23 cellular contexts compared by ENCODE assay signal in the genomic region with DNA sequence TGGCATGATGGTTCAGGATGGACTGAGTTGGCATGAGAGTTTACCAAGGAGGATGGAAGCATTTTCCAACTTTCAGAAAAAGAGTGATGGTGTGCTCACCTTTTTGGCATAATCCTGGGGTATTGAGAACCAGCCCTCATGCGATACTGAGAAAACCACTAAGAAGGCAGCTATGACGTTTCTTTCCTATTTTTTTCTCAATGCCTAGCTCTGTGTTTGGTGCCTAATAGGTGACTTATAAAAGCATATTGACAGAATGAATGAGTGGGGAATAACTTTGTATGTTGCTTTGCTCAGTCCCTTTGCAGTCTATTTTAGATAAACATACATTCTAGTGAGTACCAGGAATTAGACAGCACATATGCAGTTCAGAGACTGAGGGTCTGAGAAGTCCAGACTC.
A peak's percentile ranks its signal among the peaks of the same experiment; 100 is the strongest.
DNase-seq lines count a peak whose midpoint lies in the region; ATAC-seq and TF ChIP-seq lines count a peak whose summit lies in the region.
"Had no signal": no experiment of that assay in that cellular context is flagged by ENCODE, and none has a peak within 500 bp of the region (broad histone marks: within the 10 kb centered on the region; RNA-seq: fewer than 3 reads in every experiment).

No MANE protein-coding gene starts in this region.

- H3K36me3 Mint-ChIP-seq in endodermal cell (ENCODE audit: low read depth) (peaks cover 10% of the 10 kb centered on the region), progenitor cell of endocrine pancreas (ENCODE audit: insufficient read depth) (no peaks in the 10 kb centered on the region)
- H3K36me3 Mint-ChIP-seq in naive thymus-derived CD4-positive, alpha-beta T cell, result no peaks in the 10 kb centered on the region
- H3K36me3 Mint-ChIP-seq: T-cell had no signal

- H3K27me3 ChIP-seq in endodermal cell (ENCODE audit: control insufficient read depth, insufficient read depth, low read length, poor library complexity, severe bottlenecking), result no peaks in the 10 kb centered on the region
- H3K27me3 ChIP-seq in naive thymus-derived CD4-positive, alpha-beta T cell (ENCODE audit: control insufficient read depth in 2 of 2, insufficient read depth in 2 of 2, low read length in 2 of 2), result no peaks in the 10 kb centered on the region

- POLR2A ChIA-PET in naive thymus-derived CD4-positive, alpha-beta T cell (lab: Charles Lee), result no interaction called here

- H3K9me3 ChIP-seq in endodermal cell (ENCODE audit: control insufficient read depth, low read length), result peaks cover 16% of the 10 kb centered on the region
- H3K9me3 ChIP-seq in naive thymus-derived CD4-positive, alpha-beta T cell (ENCODE audit: control insufficient read depth in 2 of 3, low read length in 3 of 3), result no peaks in the 10 kb centered on the region

- H3K9ac ChIP-seq in endodermal cell (ENCODE audit: extremely low read depth, low read length, poor library complexity, severe bottlenecking), result no peak overlapping the region

- H3K4me3 Mint-ChIP-seq in endodermal cell (no peak overlapping the region), progenitor cell of endocrine pancreas (ENCODE audit: low read depth) (no peak overlapping the region)
- no peak overlapping the region for H3K4me3 Mint-ChIP-seq in naive thymus-derived CD4-positive, alpha-beta T cell
- H3K4me3 Mint-ChIP-seq: T-cell had no signal

- H3K27me3 Mint-ChIP-seq in endodermal cell (ENCODE audit: insufficient read depth), result no peaks in the 10 kb centered on the region
- H3K27me3 Mint-ChIP-seq in progenitor cell of endocrine pancreas, result no peaks in the 10 kb centered on the region
- H3K27me3 Mint-ChIP-seq in naive thymus-derived CD4-positive, alpha-beta T cell, result no peaks in the 10 kb centered on the region
- H3K27me3 Mint-ChIP-seq: T-cell had no signal

- no peaks in the 10 kb centered on the region for H3K4me1 ChIP-seq in endodermal cell (ENCODE audit: control insufficient read depth, insufficient read depth, low read length)
- H3K4me1 ChIP-seq in naive thymus-derived CD4-positive, alpha-beta T cell (ENCODE audit: control insufficient read depth in 2 of 2, insufficient read depth in 2 of 2, low read length in 2 of 2), result no peaks in the 10 kb centered on the region

- H3K27ac ChIP-seq in endodermal cell (ENCODE audit: low read depth, low read length), result peak overlapping the region; percentile 78
- H3K27ac ChIP-seq in naive thymus-derived CD4-positive, alpha-beta T cell (ENCODE audit: low read depth, low read length), result no peak overlapping the region
- H3K27ac ChIP-seq: C4-2B had no signal

- H3K36me3 ChIP-seq in endodermal cell (ENCODE audit: control insufficient read depth, insufficient read depth, low read length), result no peaks in the 10 kb centered on the region
- no peaks in the 10 kb centered on the region for H3K36me3 ChIP-seq in naive thymus-derived CD4-positive, alpha-beta T cell (ENCODE audit: control insufficient read depth in 2 of 3, insufficient read depth in 3 of 3, low read length in 3 of 3)

- CTCF ChIA-PET in naive thymus-derived CD4-positive, alpha-beta T cell (lab: Charles Lee), result no interaction called here

- 89 to 100% methylated on average over 1 to 2 of the region's 2 CpGs for WGBS in endodermal cell (ENCODE audit: insufficient coverage in 1 of 2, insufficient read length in 1 of 2), 2 experiments

- DNase-seq in endodermal cell, result no peak
- DNase-seq in progenitor cell of endocrine pancreas (ENCODE audit: low spot score, unreplicated experiment), result no peak
- no peak for DNase-seq in cerebellar cortex (ENCODE audit: low spot score)
- no peak for DNase-seq in activated CD4-positive, alpha-beta T cell treated with anti-CD3 and anti-CD28 coated beads for 48 hours
- DNase-seq in naive thymus-derived CD4-positive, alpha-beta T cell, result no peak
- DNase-seq: ACHN, AML-193, DMS79, H7, KBM-7, NCI-H1105 treated with DMSO at 0.1 percent for 48 hours, NCI-H1694, NCI-H2081 treated with DMSO at 0.1 percent for 48 hours, NCI-H510A, NCI-H774, SHP77, T-cell had no signal

- H3K4me1 Mint-ChIP-seq in endodermal cell, result peaks cover under 1% of the 10 kb centered on the region
- H3K4me1 Mint-ChIP-seq in progenitor cell of endocrine pancreas (ENCODE audit: low read depth), result peaks cover 2% of the 10 kb centered on the region
- no peaks in the 10 kb centered on the region for H3K4me1 Mint-ChIP-seq in naive thymus-derived CD4-positive, alpha-beta T cell
- H3K4me1 Mint-ChIP-seq: T-cell had no signal

- H3K27ac Mint-ChIP-seq in endodermal cell (no peak overlapping the region), progenitor cell of endocrine pancreas (peak overlapping the region; percentile 38)
- H3K27ac Mint-ChIP-seq in naive thymus-derived CD4-positive, alpha-beta T cell, result no peak overlapping the region
- H3K27ac Mint-ChIP-seq: T-cell had no signal

- TF ChIP-seq POLR2A in GM18505 (IDR thresholded peaks at IDR 0.05; ENCODE audit: borderline replicate concordance, extremely low read depth, insufficient read depth, insufficient read length), result no peak

- peak; percentile 53 for ATAC-seq in GM19025 (IDR thresholded peaks at IDR 0.05; ENCODE audit: low read depth, unreplicated experiment)
- ATAC-seq in HG02943 (IDR thresholded peaks at IDR 0.05; ENCODE audit: low read depth, unreplicated experiment), result peak; percentile 69
- ATAC-seq in GM18505 (IDR thresholded peaks at IDR 0.05; ENCODE audit: unreplicated experiment), result no peak
- ATAC-seq in naive thymus-derived CD4-positive, alpha-beta T cell, result no peak
- ATAC-seq: HepG2, SK-N-SH treated with all-trans-retinoic acid at 6 μM for 48 hours, T-cell had no signal

- H3K4me3 ChIP-seq in endodermal cell (ENCODE audit: low read length), result no peak overlapping the region
- H3K4me3 ChIP-seq in naive thymus-derived CD4-positive, alpha-beta T cell (ENCODE audit: low read length), result no peak overlapping the region

- intact Hi-C loops in naive thymus-derived CD4-positive, alpha-beta T cell (cut with micrococcal nuclease), result no loop called here

- TF ChIP-seq CTCF in endodermal cell (conservative IDR thresholded peaks at IDR 0.05), result no peak
- TF ChIP-seq CTCF in progenitor cell of endocrine pancreas (IDR thresholded peaks at IDR 0.05; ENCODE audit: unreplicated experiment), result no peak

- peaks cover 9% of the 10 kb centered on the region for H3K9me3 Mint-ChIP-seq in endodermal cell
- no peaks in the 10 kb centered on the region for H3K9me3 Mint-ChIP-seq in progenitor cell of endocrine pancreas (ENCODE audit: low read depth)
- peaks cover 0 to 13% (median 1%) of the 10 kb centered on the region in 11 donors for H3K9me3 Mint-ChIP-seq in naive thymus-derived CD4-positive, alpha-beta T cell
- H3K9me3 Mint-ChIP-seq: T-cell had no signal

Comparison
In these comparisons a context has a peak if more than half of its experiments do, and no peak if none do; other contexts are left out.
1. ATAC-seq: peak in GM19025 (single experiment) and HG02943 (single experiment); none in GM18505 (single experiment) and naive thymus-derived CD4-positive, alpha-beta T cell (single experiment).